Comparison of ENCODE assay signal across 1 cellular context in genomic region chr17:11908711-11909146, GRCh38.
TF ChIP-seq lines count a peak whose summit lies in the region.

No MANE protein-coding gene starts in this region.

TF ChIP-seq in K562, 482 proteins besides CTCF, POLR2A, EP300 and RAD21 (continued from another document and continues in another):
- TF ChIP-seq CEBPZ (IDR thresholded peaks at IDR 0.05; ENCODE audit: borderline replicate concordance, low read depth, low read length) (no peak), ZNF76 (CRISPR knock-in tag; IDR thresholded peaks at IDR 0.05; ENCODE audit: borderline replicate concordance) (peak; percentile 80; the same call in 1 of the 2 replicates), ZNF311 (CRISPR knock-in tag; IDR thresholded peaks at IDR 0.05) (peak; percentile 94), EHMT2 (IDR thresholded peaks at IDR 0.05) (peak; percentile 60; the same call in 1 of the 2 replicates), PHF20 (IDR thresholded peaks at IDR 0.05; ENCODE audit: partially characterized antibody) (no peak), ZBTB11 (CRISPR knock-in tag; IDR thresholded peaks at IDR 0.05) (peak in 1 of 3 experiments; percentile 87; a peak in 2 of 6 replicates), RNF219 (CRISPR knock-in tag; IDR thresholded peaks at IDR 0.05) (no peak), DEAF1 (CRISPR knock-in tag; IDR thresholded peaks at IDR 0.05) (no peak), ZNF174 (CRISPR knock-in tag; IDR thresholded peaks at IDR 0.05) (no peak), ETV1 (tag; conservative IDR thresholded peaks at IDR 0.05; ENCODE audit: low read depth) (peak; percentile 91), PKNOX1 (IDR thresholded peaks at IDR 0.05) (peak; percentile 82), GTF2F1 (IDR thresholded peaks at IDR 0.05; ENCODE audit: low read depth, low read length) (no peak), ZNF282 (CRISPR knock-in tag; IDR thresholded peaks at IDR 0.05) (no peak), CEBPB (tag; IDR thresholded peaks at IDR 0.05) (peak; percentile 58), GTF2B (IDR thresholded peaks at IDR 0.05; ENCODE audit: extremely low read depth, insufficient read length) (no peak), AFF4 (CRISPR knock-in tag; IDR thresholded peaks at IDR 0.05) (no peak), CREB5 (CRISPR knock-in tag; IDR thresholded peaks at IDR 0.05) (no peak), ETS2 (tag; IDR thresholded peaks at IDR 0.05; ENCODE audit: borderline replicate concordance, poor library complexity, severe bottlenecking) (no peak), ADNP (tag; IDR thresholded peaks at IDR 0.05) (no peak), HOXB6 (CRISPR knock-in tag; IDR thresholded peaks at IDR 0.05; ENCODE audit: borderline replicate concordance) (no peak), NKRF (IDR thresholded peaks at IDR 0.05; ENCODE audit: borderline replicate concordance) (no peak), KDM2B (CRISPR knock-in tag; IDR thresholded peaks at IDR 0.05) (no peak), ELF4 (CRISPR knock-in tag; IDR thresholded peaks at IDR 0.05) (peak; percentile 94), ZNF12 (CRISPR knock-in tag; IDR thresholded peaks at IDR 0.05) (no peak), NFYB (IDR thresholded peaks at IDR 0.05; ENCODE audit: extremely low read depth, insufficient read length) (no peak), SIN3A (IDR thresholded peaks at IDR 0.05; ENCODE audit: borderline replicate concordance in 2 of 2, control insufficient read depth in 1 of 2, low read depth in 2 of 2, low read length in 2 of 2) (no peak), RFX1 (IDR thresholded peaks at IDR 0.05) (no peak), ETV6 (IDR thresholded peaks at IDR 0.05; ENCODE audit: borderline replicate concordance in 1 of 2, low read depth in 2 of 2, low read length in 1 of 2) (peak in 1 of 2 experiments; percentile 76; a peak in 1 of 4 replicates), ETV6 (CRISPR knock-in tag; IDR thresholded peaks at IDR 0.05; ENCODE audit: borderline replicate concordance) (no peak), SMAD3 (CRISPR knock-in tag; conservative IDR thresholded peaks at IDR 0.05) (peak; percentile 86), ZKSCAN1 (IDR thresholded peaks at IDR 0.05; ENCODE audit: low read depth, low read length) (peak; percentile 57; the same call in 1 of the 2 replicates), ZNF354B (CRISPR knock-in tag; IDR thresholded peaks at IDR 0.05) (peak; percentile 58; the same call in 1 of the 2 replicates)
